ENCODE assay signal across 15 cellular contexts in the genomic region with DNA sequence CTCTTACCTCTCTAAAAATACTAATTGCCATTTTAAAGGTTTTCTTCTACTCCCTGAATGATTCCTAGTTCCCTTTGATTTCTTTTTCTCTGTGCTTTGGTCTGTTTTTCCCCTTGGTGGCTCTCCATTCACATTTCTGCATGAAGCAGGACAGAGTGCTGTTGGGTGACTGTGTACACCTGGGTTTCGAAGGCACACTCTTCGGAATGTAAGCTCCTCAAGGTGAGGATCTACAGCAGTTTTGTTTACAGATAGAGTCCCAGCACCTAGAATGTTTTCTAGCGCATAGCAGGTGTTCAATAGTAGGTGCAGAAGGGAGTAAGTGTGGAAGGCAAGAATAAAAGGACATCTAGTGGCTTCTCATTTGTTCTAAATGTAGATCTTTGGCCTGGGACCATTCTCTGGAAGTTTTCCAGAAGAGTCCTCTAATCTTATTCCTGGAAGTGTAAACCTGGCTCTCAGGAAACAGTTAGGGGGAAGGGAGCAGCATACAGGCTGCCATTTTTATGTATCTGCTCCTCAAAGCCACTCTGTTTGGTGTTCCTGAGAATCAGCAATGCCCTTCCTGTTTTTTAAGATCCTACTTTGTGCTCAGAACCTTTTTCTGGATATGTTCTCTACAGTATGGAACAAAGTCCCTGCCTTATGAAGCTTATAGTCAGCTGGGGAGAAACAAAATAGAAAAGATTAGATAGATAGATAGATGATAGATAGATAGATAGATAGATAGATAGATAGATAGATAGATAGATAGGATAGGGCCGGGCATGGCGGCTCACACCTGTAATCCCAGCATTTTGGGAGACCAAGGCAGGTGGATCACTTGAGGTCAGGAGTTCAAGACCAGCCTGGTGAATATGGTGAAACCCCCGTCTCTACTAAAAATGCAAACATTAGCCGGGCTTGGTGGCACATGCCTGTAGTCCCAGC. TPM values are rescaled to one million over a fixed set of nuclear protein-coding genes. Genes with fewer than 3 reads are reported as not detected.
"Had no signal": no experiment of that assay in that cellular context is flagged by ENCODE, and none has a peak within 500 bp of the region (broad histone marks: within the 10 kb centered on the region; RNA-seq: fewer than 3 reads in every experiment).

No MANE protein-coding gene starts in this region.

- H3K36me3 ChIP-seq: cardiac muscle cell, spleen, suprapubic skin, WERI-Rb-1 had no signal

- H3K27ac ChIP-seq: cardiac muscle cell, spleen, suprapubic skin, WERI-Rb-1 had no signal

- H3K9me3 ChIP-seq: spleen, suprapubic skin had no signal

- H3K4me1 ChIP-seq: suprapubic skin had no signal

- H3K4me3 ChIP-seq: cardiac muscle cell, spleen, suprapubic skin had no signal

- ATAC-seq: activated CD8-positive, alpha-beta T cell treated with anti-CD3 and anti-CD28 coated beads, Interleukin-2, amount 10 ng/mL, durations not matched to agents 7 days and 5 days; activated naive CD8-positive, alpha-beta T cell treated with anti-CD3 and anti-CD28 coated beads, Interleukin-2, amount 50 U/mL, for 24 hours; stimulated activated naive B cell treated with anti-CD40 and anti-IgM and Interleukin-4, amounts not matched to agents 10 μg/mL and 1 μg/mL and 100 μg/mL, for 72 hours had no signal

- DNase-seq: activated CD4-positive, alpha-beta T cell treated with anti-CD3 and anti-CD28 coated beads for 4 hours; activated CD8-positive, alpha-beta T cell treated with anti-CD3 and anti-CD28 coated beads, Interleukin-2, amount 10 ng/mL, durations not matched to agents 7 days and 5 days; activated naive CD4-positive, alpha-beta T cell treated with Interleukin-2 at 50 U/mL for 16 hours; activated naive CD8-positive, alpha-beta T cell treated with anti-CD3 and anti-CD28 coated beads, Interleukin-2, amount 50 U/mL, for 24 hours; effector memory CD4-positive, alpha-beta T cell; hypothalamus; mesenchymal stem cell; retina; spleen; stimulated activated CD4-positive, alpha-beta T cell treated with anti-CD3 and anti-CD28 coated beads, Interleukin-2, amount 100 ng/mL, for 24 hours; stimulated activated naive B cell treated with anti-CD40 and anti-IgM and Interleukin-4, amounts not matched to agents 10 μg/mL and 1 μg/mL and 100 μg/mL, for 72 hours; WERI-Rb-1 had no signal

- H3K27me3 ChIP-seq: spleen had no signal

RNA-seq across cellular contexts. Expression of a gene that starts 22.8 kb away (rescaled TPM):
- total RNA-seq: activated CD8-positive, alpha-beta T cell treated with anti-CD3 and anti-CD28 coated beads, Interleukin-2, amount 10 ng/mL, durations not matched to agents 7 days and 5 days; activated T-helper 1 cell treated with anti-CD3 and anti-CD28 coated beads, Interleukin-12 subunit alpha, Interleukin-12 subunit beta, Interleukin-2, Interleukin-4 antibody, amounts not matched to agents 30 ng/mL and 10 ng/mL and 1 ng/mL, durations not matched to agents 14 hours and 24 hours and 36 hours had no signal
